Comparison of ENCODE assay signal across 10 cellular contexts in genomic region chr5:94613583-94613982, GRCh38. TPM values are rescaled to one million over a fixed set of nuclear protein-coding genes. Genes with fewer than 3 reads are reported as not detected.
A peak's percentile ranks its signal among the peaks of the same experiment; 100 is the strongest.
DNase-seq lines count a peak whose midpoint lies in the region; ATAC-seq, FAIRE-seq and TF ChIP-seq lines count a peak whose summit lies in the region.
"Had no signal": no experiment of that assay in that cellular context is flagged by ENCODE, and none has a peak within 500 bp of the region (broad histone marks: within the 10 kb centered on the region; RNA-seq: fewer than 3 reads in every experiment).

No MANE protein-coding gene starts in this region.

- RAD21 ChIA-PET in GM12878 (lab: Charles Lee; ENCODE audit: unreplicated experiment): interaction anchor here (1.0 kb wide), 1 partner anchor 124 kb away, joined by 3 read pairs; no protein-coding TSS in a partner anchor

- H2AFZ ChIP-seq in GM12878 (ENCODE audit: control insufficient read depth, low read depth, low read length): no peak overlapping the region

- no peak for FAIRE-seq in GM12878 (lab: Jason Lieb, UNC)

- H3K9me3 ChIP-seq in GM12878 (replicated peaks; ENCODE audit: control insufficient read depth, insufficient read depth, low read length): no peaks in the 10 kb centered on the region; the same call in 2 of the 3 replicates
- H3K9me3 ChIP-seq in CD8-positive, alpha-beta memory T cell (ENCODE audit: low read length): no peaks in the 10 kb centered on the region
- H3K9me3 ChIP-seq: BLaER1 had no signal

- H3K4me3 ChIP-seq in LNCaP clone FGC (ENCODE audit: low read depth, low read length): no peak overlapping the region
- H3K4me3 ChIP-seq in GM12878: no peak overlapping the region
- no peak overlapping the region for H3K4me3 ChIP-seq in CD8-positive, alpha-beta memory T cell (ENCODE audit: low read length)
- H3K4me3 ChIP-seq: BLaER1 had no signal

- H3K4me1 Mint-ChIP-seq in CD8-positive, alpha-beta memory T cell: peaks cover 35 to 64% (median 44%) of the 10 kb centered on the region in 3 donors

- in situ Hi-C loops in GM12878 (cut with MboI): loop anchor here (10.0 kb wide), 1 partner anchor 461 kb away; no protein-coding TSS in a partner anchor

- CTCF ChIA-PET in GM12878 (lab: Yijun Ruan, JAX): interaction anchor here (1.0 to 3.9 kb wide), 6 partner anchors 39 to 172 kb away, joined by 3 to 29 read pairs (median 4); no protein-coding TSS in a partner anchor
- CTCF ChIA-PET in CD8-positive, alpha-beta memory T cell (lab: Charles Lee): no interaction called here

- peak; percentile 44 for TF ChIP-seq RAD21 in GM12878 (IDR thresholded peaks at IDR 0.05; ENCODE audit: insufficient read depth, low read depth, low read length)

- no peaks in the 10 kb centered on the region for H4K20me1 ChIP-seq in GM12878 (ENCODE audit: control insufficient read depth, insufficient read depth)
- H4K20me1 ChIP-seq: BLaER1 had no signal

- no peak for TF ChIP-seq EP300 in GM12878 (IDR thresholded peaks at IDR 0.05; ENCODE audit: borderline replicate concordance in 1 of 2, control insufficient read depth in 1 of 2, low read depth in 2 of 2, low read length in 2 of 2)

- SMC1A ChIA-PET in GM12878 (lab: Charles Lee; ENCODE audit: uncharacterized antibody, unreplicated experiment): interaction anchor here (0.6 to 1.6 kb wide), 7 partner anchors 8 to 294 kb away, joined by 3 to 7 read pairs (median 4); no protein-coding TSS in a partner anchor

- peak overlapping the region in 2 of 8 donors; percentile 17 to 41 for H3K27ac Mint-ChIP-seq in CD8-positive, alpha-beta memory T cell
- H3K27ac Mint-ChIP-seq: activated B cell treated with CpG ODN at 0.5 μM for 24 hours had no signal

- no TSS peak for BruUV-seq in GM12878 (replicated peaks; lab: Mats Ljungman, UMichigan)

- no peak overlapping the region for H3K4me3 Mint-ChIP-seq in CD8-positive, alpha-beta memory T cell
- H3K4me3 Mint-ChIP-seq: activated B cell treated with CpG ODN at 0.5 μM for 24 hours had no signal

- no peaks in the 10 kb centered on the region for H3K9me3 Mint-ChIP-seq in CD8-positive, alpha-beta memory T cell
- H3K9me3 Mint-ChIP-seq: activated B cell treated with CpG ODN at 0.5 μM for 24 hours had no signal

- H3K9ac ChIP-seq in GM12878 (ENCODE audit: control insufficient read depth, insufficient read depth, low read length): no peak overlapping the region
- H3K9ac ChIP-seq: BLaER1 had no signal

- H3K27me3 Mint-ChIP-seq in CD8-positive, alpha-beta memory T cell: no peaks in the 10 kb centered on the region
- H3K27me3 Mint-ChIP-seq: activated B cell treated with CpG ODN at 0.5 μM for 24 hours had no signal

- POLR2A ChIA-PET in GM12878 (lab: Charles Lee): no interaction called here
- POLR2A ChIA-PET in CD8-positive, alpha-beta memory T cell (lab: Charles Lee): no interaction called here

- intact Hi-C loops in GM12878 (cut with micrococcal nuclease; ENCODE audit: unreplicated experiment): loop anchor here (2.0 kb wide), 1 partner anchor 125 kb away; no protein-coding TSS in a partner anchor

- no peak overlapping the region for H3K27ac ChIP-seq in GM12878 (ENCODE audit: control insufficient read depth, insufficient read depth)
- H3K27ac ChIP-seq in CD8-positive, alpha-beta memory T cell (ENCODE audit: low read depth, low read length): no peak overlapping the region
- H3K27ac ChIP-seq: BLaER1 had no signal

- no peaks in the 10 kb centered on the region for H3K36me3 ChIP-seq in GM12878 (ENCODE audit: control insufficient read depth in 2 of 2, insufficient read depth in 2 of 2, low read length in 1 of 2)
- H3K36me3 ChIP-seq in CD8-positive, alpha-beta memory T cell (ENCODE audit: insufficient read depth, low read length): no peaks in the 10 kb centered on the region
- H3K36me3 ChIP-seq: BLaER1 had no signal

- WGBS in GM12878 (ENCODE audit: insufficient coverage, insufficient replicate concordance, low lambda C conversion rate, missing lambda C conversion rate): 93% methylated on average over 2 of the region's 2 CpGs

- peaks cover 0 to 7% (median 5%) of the 10 kb centered on the region in 3 donors for H3K36me3 Mint-ChIP-seq in CD8-positive, alpha-beta memory T cell

- peaks cover 3% of the 10 kb centered on the region for H3K4me1 ChIP-seq in GM12878 (ENCODE audit: control insufficient read depth, insufficient read depth, low read length)
- H3K4me1 ChIP-seq in CD8-positive, alpha-beta memory T cell (ENCODE audit: insufficient read depth, low read length): peaks cover 10% of the 10 kb centered on the region

- DNase-seq in SHP77 (lab: John Stamatoyannopoulos, UW): peak; percentile 8 to 57
- no peak for DNase-seq in SHP77 treated with DMSO at 0.1 percent for 48 hours (lab: John Stamatoyannopoulos, UW)
- no peak for DNase-seq in LNCaP clone FGC (ENCODE audit: low read depth)
- DNase-seq in GM12878 (ENCODE audit: low read depth, low spot score): no peak
- peak; percentile 2 for DNase-seq in midbrain (lab: John Stamatoyannopoulos, UW)
- no peak for DNase-seq in CD8-positive, alpha-beta memory T cell
- DNase-seq: activated B cell treated with CpG ODN at 0.5 μM for 24 hours had no signal

- TF ChIP-seq CTCF in LNCaP clone FGC (IDR thresholded peaks at IDR 0.05; ENCODE audit: control insufficient read depth, extremely low read depth, insufficient read depth) (peak; percentile 40; the same call in 1 of the 2 replicates), GM12878 (IDR thresholded peaks at IDR 0.05 in 2 of 3, conservative IDR thresholded peaks at IDR 0.05 in 1 of 3; ENCODE audit: control insufficient read depth in 2 of 3, extremely low read depth in 1 of 3, insufficient read depth in 1 of 3, low read depth in 3 of 3, low read length in 3 of 3) (peak; percentile 27 to 32 (median 31); a peak in 4 of 6 replicates)

- no peak for TF ChIP-seq POLR2A in GM12878 (IDR thresholded peaks at IDR 0.05; ENCODE audit: low read depth, low read length)

- H3K79me2 ChIP-seq in GM12878 (ENCODE audit: control insufficient read depth, insufficient read depth, low read length): peaks cover 4% of the 10 kb centered on the region

- H3K27me3 ChIP-seq in GM12878 (replicated peaks in 1 of 2; ENCODE audit: control insufficient read depth in 2 of 2, insufficient read depth in 2 of 2, low read length in 1 of 2): no peaks in the 10 kb centered on the region
- H3K27me3 ChIP-seq in CD8-positive, alpha-beta memory T cell (ENCODE audit: insufficient read depth, low read length, poor library complexity, severe bottlenecking): no peaks in the 10 kb centered on the region
- H3K27me3 ChIP-seq: BLaER1 had no signal

- no peak overlapping the region for H3K4me2 ChIP-seq in GM12878 (ENCODE audit: control insufficient read depth, insufficient read depth)
- H3K4me2 ChIP-seq: BLaER1 had no signal

- ATAC-seq in GM12878 (peak; percentile 32), GM21529 (IDR thresholded peaks at IDR 0.05; ENCODE audit: unreplicated experiment) (no peak), GM18511 (IDR thresholded peaks at IDR 0.05; ENCODE audit: unreplicated experiment) (no peak)

TF ChIP-seq in GM12878, 131 proteins besides CTCF, POLR2A, EP300 and RAD21:
- peak; percentile 39; the same call in 1 of the 2 replicates for TF ChIP-seq SMC3 (IDR thresholded peaks at IDR 0.05; ENCODE audit: borderline replicate concordance, low read length)
- TF ChIP-seq RCOR1 (conservative IDR thresholded peaks at IDR 0.05; ENCODE audit: low read depth, low read length): no peak

RNA-seq across cellular contexts. Expression of gene KIAA0825, which starts 4.8 kb away (rescaled TPM):
- 6.9 and 7.7 TPM in 2 replicates for total RNA-seq in GM12878 (2013; cell fraction: nucleolus; rRNA removed)
- 1.9 and 2.0 TPM in 2 replicates for total RNA-seq in GM12878 (2014; rRNA removed)
- total RNA-seq in GM12878 (2014; rRNA removed; fragmentation: Illumina TruSeq; extraction: Trizol): 1.7 and 2.0 TPM in 2 replicates
- 1.2 and 1.3 TPM in 2 replicates for total RNA-seq in GM12878 (2021)
- 0.37 TPM for polyA plus RNA-seq in GM12878 (2011; ENCODE audit: low read depth)
- 0.73 and 1.1 TPM in 2 replicates for polyA plus RNA-seq in GM12878 (2011; rRNA removed)
- 0.17 and 0.21 TPM in 2 replicates for polyA plus RNA-seq in GM12878 (2011; cell fraction: cytosol; rRNA removed)
- polyA plus RNA-seq in GM12878 (2011; cell fraction: nucleus; rRNA removed): 0.52 and 0.66 TPM in 2 replicates
- polyA plus RNA-seq in GM12878 (2012): 0.32 and 0.45 TPM in 2 replicates
- polyA plus RNA-seq in GM12878 (2014; fragmentation: Illumina TruSeq; extraction: Trizol): 1.0 and 1.7 TPM in 2 replicates
- polyA plus RNA-seq in GM12878 (2014; fragmentation: Nextera tagmentation; extraction: Ambion mirVana): 1 to 10 TPM in 1 of 2 experiments, under 1 TPM in 1; 0.90 to 1.9 TPM
- 0.55 and 0.56 TPM in 2 replicates for polyA plus RNA-seq in GM12878 (2014; rRNA removed)
- 1 to 10 TPM; 1.7 to 1.8 TPM for polyA plus RNA-seq in GM12878 (2016; fragmentation: Nextera tagmentation; extraction: Ambion mirVana)
- polyA minus RNA-seq in GM12878 (2011; rRNA and poly(A)+ RNA removed): 2.6 and 2.8 TPM in 2 replicates
- polyA minus RNA-seq in GM12878 (2011; cell fraction: cytosol; rRNA and poly(A)+ RNA removed): 0.40 and 1.0 TPM in 2 replicates
- polyA minus RNA-seq in GM12878 (2011; cell fraction: nucleus; rRNA and poly(A)+ RNA removed): 4.0 and 5.9 TPM in 2 replicates
- total RNA-seq in CD8-positive, alpha-beta memory T cell: 1 to 10 TPM; 1.4 to 1.5 TPM
- polyA plus RNA-seq in CD8-positive, alpha-beta memory T cell: 1.7 TPM

RNA-seq across cellular contexts. Expression of gene SLF1, which starts 4.9 kb away (rescaled TPM):
- 33.3 and 37.8 TPM in 2 replicates for total RNA-seq in GM12878 (2013; cell fraction: nucleolus; rRNA removed)
- 9.9 and 11.9 TPM in 2 replicates for total RNA-seq in GM12878 (2014; rRNA removed)
- total RNA-seq in GM12878 (2014; rRNA removed; fragmentation: Illumina TruSeq; extraction: Trizol): 11.8 and 12.7 TPM in 2 replicates
- 8.1 and 8.5 TPM in 2 replicates for total RNA-seq in GM12878 (2021)
- 2.0 TPM for polyA plus RNA-seq in GM12878 (2011; ENCODE audit: low read depth)
- 12.8 and 24.8 TPM in 2 replicates for polyA plus RNA-seq in GM12878 (2011; rRNA removed)
- polyA plus RNA-seq in GM12878 (2011; cell fraction: cytosol; rRNA removed): 4.2 and 4.4 TPM in 2 replicates
- polyA plus RNA-seq in GM12878 (2011; cell fraction: nucleus; rRNA removed): 14.8 and 17.7 TPM in 2 replicates
- 2.5 and 4.7 TPM in 2 replicates for polyA plus RNA-seq in GM12878 (2012)
- polyA plus RNA-seq in GM12878 (2014; fragmentation: Illumina TruSeq; extraction: Trizol): 9.5 and 10.2 TPM in 2 replicates
- 10 to 100 TPM; 14.1 to 27.0 TPM for polyA plus RNA-seq in GM12878 (2014; fragmentation: Nextera tagmentation; extraction: Ambion mirVana)
- 15.0 and 19.2 TPM in 2 replicates for polyA plus RNA-seq in GM12878 (2014; rRNA removed)
- polyA plus RNA-seq in GM12878 (2016; fragmentation: Nextera tagmentation; extraction: Ambion mirVana): 10 to 100 TPM; 18.6 to 21.2 TPM
- polyA minus RNA-seq in GM12878 (2011; rRNA and poly(A)+ RNA removed): 9.7 and 17.0 TPM in 2 replicates
- 13.4 and 21.6 TPM in 2 replicates for polyA minus RNA-seq in GM12878 (2011; cell fraction: cytosol; rRNA and poly(A)+ RNA removed)
- polyA minus RNA-seq in GM12878 (2011; cell fraction: nucleus; rRNA and poly(A)+ RNA removed): 21.4 and 31.0 TPM in 2 replicates
- total RNA-seq in CD8-positive, alpha-beta memory T cell: 10 to 100 TPM; 12.2 to 14.0 TPM
- 14.0 TPM for polyA plus RNA-seq in CD8-positive, alpha-beta memory T cell

Comparison
In these comparisons a context has a peak if more than half of its experiments do, and no peak if none do; other contexts are left out.
1. DNase-seq: peak in SHP77 (2 of 2) and midbrain (single experiment); none in SHP77 treated with DMSO at 0.1 percent for 48 hours (single experiment), LNCaP clone FGC (single experiment), GM12878 (single experiment) and CD8-positive, alpha-beta memory T cell (0 of 5).